In genomic region chr2:235934059-235934896, GRCh38 we compare ENCODE assay signal across 17 cellular contexts.
"Had no signal": no experiment of that assay in that cellular context is flagged by ENCODE, and none has a peak within 500 bp of the region (broad histone marks: within the 10 kb centered on the region; RNA-seq: fewer than 3 reads in every experiment).

No MANE protein-coding gene starts in this region.

- H3K36me3 Mint-ChIP-seq: activated naive CD4-positive, alpha-beta T cell treated with anti-CD3 and anti-CD28 coated beads, Interleukin-2, amount 50 U/mL, for 24 hours had no signal

- H3K4me1 Mint-ChIP-seq: activated CD4-positive, alpha-beta memory T cell treated with anti-CD3 and anti-CD28 coated beads, Interleukin-2, amount 10 ng/mL, durations not matched to agents 7 days and 5 days; activated CD4-positive, alpha-beta T cell treated with anti-CD3 and anti-CD28 coated beads for 36 hours; activated naive CD4-positive, alpha-beta T cell treated with anti-CD3 and anti-CD28 coated beads, Interleukin-2, amount 50 U/mL, for 24 hours; naive thymus-derived CD4-positive, alpha-beta T cell had no signal

- H3K27ac Mint-ChIP-seq: activated CD4-positive, alpha-beta memory T cell treated with anti-CD3 and anti-CD28 coated beads, Interleukin-2, amount 10 ng/mL, durations not matched to agents 7 days and 5 days; activated CD4-positive, alpha-beta T cell treated with anti-CD3 and anti-CD28 coated beads for 36 hours; activated naive CD4-positive, alpha-beta T cell treated with anti-CD3 and anti-CD28 coated beads, Interleukin-2, amount 50 U/mL, for 24 hours; immature natural killer cell; naive thymus-derived CD4-positive, alpha-beta T cell had no signal

- DNase-seq: activated CD4-positive, alpha-beta memory T cell treated with anti-CD3 and anti-CD28 coated beads, Interleukin-2, amount 10 ng/mL, durations not matched to agents 7 days and 5 days; activated CD4-positive, alpha-beta T cell treated with anti-CD3 and anti-CD28 coated beads for 36 hours; activated effector memory CD4-positive, alpha-beta T cell treated with Interleukin-2 at 50 U/mL for 16 hours; activated T-cell treated with anti-CD3 and anti-CD28 coated beads, Interleukin-2, amount 50 U/mL, for 4 hours; cortex of kidney; effector CD8-positive, alpha-beta T cell; foreskin melanocyte; immature natural killer cell; left colon; mammary epithelial cell; mucosa of descending colon; naive thymus-derived CD4-positive, alpha-beta T cell; stimulated activated CD4-positive, alpha-beta T cell treated with anti-CD3 and anti-CD28 coated beads, Interleukin-4, amount 100 ng/mL, for 24 hours; stimulated activated naive CD8-positive, alpha-beta T cell treated with anti-CD3 and anti-CD28 coated beads, Interleukin-15, Interleukin-2, amounts not matched to agents 100 U/mL and 50 U/mL, for 24 hours; T-helper 2 cell; trophoblast cell had no signal

- ATAC-seq: activated CD4-positive, alpha-beta T cell treated with anti-CD3 and anti-CD28 coated beads for 36 hours; activated T-cell treated with anti-CD3 and anti-CD28 coated beads, Interleukin-2, amount 50 U/mL, for 4 hours; left colon; mucosa of descending colon; naive thymus-derived CD4-positive, alpha-beta T cell; stimulated activated naive CD8-positive, alpha-beta T cell treated with anti-CD3 and anti-CD28 coated beads, Interleukin-15, Interleukin-2, amounts not matched to agents 100 U/mL and 50 U/mL, for 24 hours had no signal

- H3K9me3 Mint-ChIP-seq: activated naive CD4-positive, alpha-beta T cell treated with anti-CD3 and anti-CD28 coated beads, Interleukin-2, amount 50 U/mL, for 24 hours had no signal

- H3K27me3 Mint-ChIP-seq: activated CD4-positive, alpha-beta memory T cell treated with anti-CD3 and anti-CD28 coated beads, Interleukin-2, amount 10 ng/mL, durations not matched to agents 7 days and 5 days had no signal

- H3K4me3 Mint-ChIP-seq: activated CD4-positive, alpha-beta memory T cell treated with anti-CD3 and anti-CD28 coated beads, Interleukin-2, amount 10 ng/mL, durations not matched to agents 7 days and 5 days; activated CD4-positive, alpha-beta T cell treated with anti-CD3 and anti-CD28 coated beads for 36 hours; activated naive CD4-positive, alpha-beta T cell treated with anti-CD3 and anti-CD28 coated beads, Interleukin-2, amount 50 U/mL, for 24 hours; activated T-cell treated with anti-CD3 and anti-CD28 coated beads, Interleukin-2, amount 50 U/mL, for 4 hours; immature natural killer cell; naive thymus-derived CD4-positive, alpha-beta T cell had no signal
